Comparison of ENCODE assay signal across 8 cellular contexts in genomic region chr1:113760102-113760804, GRCh38. TPM values are rescaled to one million over a fixed set of nuclear protein-coding genes. Genes with fewer than 3 reads are reported as not detected.
DNase-seq lines count a peak whose midpoint lies in the region; ATAC-seq and TF ChIP-seq lines count a peak whose summit lies in the region.

No MANE protein-coding gene starts in this region.

- H3K36me3 ChIP-seq in left ventricle myocardium inferior (peaks cover 8% of the 10 kb centered on the region), ascending aorta (peaks cover 0 to 4% of the 10 kb centered on the region in 2 donors), lung (ENCODE audit: control insufficient read depth in 2 of 2, insufficient read depth in 2 of 2, low read length in 2 of 2) (peaks cover 0 to under 1% of the 10 kb centered on the region in 2 donors)

- 59 to 70% methylated on average over 20 of the region's 20 CpGs for WGBS in lung, 2 donors

- TF ChIP-seq CTCF in left ventricle myocardium inferior (IDR thresholded peaks at IDR 0.05; ENCODE audit: borderline replicate concordance) (no peak), ascending aorta (IDR thresholded peaks at IDR 0.05) (no peak), lung (IDR thresholded peaks at IDR 0.05; ENCODE audit: control extremely low read depth, extremely low read depth) (no peak)

- intact Hi-C loops in left ventricle myocardium inferior (cut with micrococcal nuclease) (no loop called here), left cardiac atrium (cut with DNase I) (no loop called here), ascending aorta (cut with DNase I) (no loop called here)

- H3K27ac ChIP-seq in left ventricle myocardium inferior (replicated peaks) (peak overlapping the region; percentile 96), ascending aorta (peak overlapping the region; percentile 97 to 99), lung (ENCODE audit: low read depth in 1 of 2, low read length in 1 of 2) (peak overlapping the region; percentile 95 to 98)

- ATAC-seq in left cardiac atrium (no peak), lung (ENCODE audit: insufficient read depth, low FRiP score) (no peak), GM18511 (IDR thresholded peaks at IDR 0.05; ENCODE audit: unreplicated experiment) (no peak)

- DNase-seq in left ventricle myocardium inferior (no peak), left cardiac atrium (no peak), ascending aorta (ENCODE audit: low spot score in 2 of 2) (no peak), lung (ENCODE audit: low spot score) (no peak), hippocampal formation (lab: John Stamatoyannopoulos, UW) (no peak), DMS79 (lab: John Stamatoyannopoulos, UW) (no peak), D341Med (ENCODE audit: low spot score) (no peak)

- peak overlapping the region; percentile 95 for H3K4me3 ChIP-seq in left ventricle myocardium inferior
- peak overlapping the region; percentile 85 to 86 for H3K4me3 ChIP-seq in ascending aorta
- H3K4me3 ChIP-seq in lung, result no peak overlapping the region

- H3K4me1 ChIP-seq in left ventricle myocardium inferior, result peaks cover 38% of the 10 kb centered on the region
- H3K4me1 ChIP-seq in ascending aorta, result peaks cover 0 to 7% of the 10 kb centered on the region in 2 donors
- no peaks in the 10 kb centered on the region for H3K4me1 ChIP-seq in lung (ENCODE audit: control insufficient read depth in 2 of 2, insufficient read depth in 2 of 2, low read length in 2 of 2)

- H3K9me3 ChIP-seq in left ventricle myocardium inferior (replicated peaks) (no peaks in the 10 kb centered on the region), ascending aorta (no peaks in the 10 kb centered on the region), lung (ENCODE audit: control insufficient read depth in 2 of 2, insufficient read depth in 1 of 2, low read length in 1 of 2) (no peaks in the 10 kb centered on the region)

- H3K27me3 ChIP-seq in left ventricle myocardium inferior (ENCODE audit: low read depth) (no peaks in the 10 kb centered on the region), ascending aorta (no peaks in the 10 kb centered on the region), lung (ENCODE audit: control insufficient read depth, insufficient read depth) (no peaks in the 10 kb centered on the region)

RNA-seq across cellular contexts. Expression of gene PHTF1, which starts 1.0 kb away (rescaled TPM):
- 10.7 TPM for total RNA-seq in left ventricle myocardium inferior
- 1 to 10 TPM; 8.3 to 9.2 TPM for total RNA-seq in left cardiac atrium
- total RNA-seq in ascending aorta, result 38.6 TPM
- 10 to 100 TPM; 23.3 to 29.7 TPM for total RNA-seq in lung
- polyA plus RNA-seq in lung, result 10 to 100 TPM in 1 of 2 donors, 1 to 10 TPM in 1; 9.5 to 15.8 TPM

RNA-seq across cellular contexts. Expression of gene RSBN1, which starts 52.0 kb away (rescaled TPM):
- total RNA-seq in left ventricle myocardium inferior, result 7.6 TPM
- 10 to 100 TPM in 1 of 2 donors, 1 to 10 TPM in 1; 8.1 to 12.8 TPM for total RNA-seq in left cardiac atrium
- 22.7 TPM for total RNA-seq in ascending aorta
- total RNA-seq in lung, result 10 to 100 TPM; 18.2 to 39.0 TPM
- polyA plus RNA-seq in lung, result 1 to 10 TPM; 4.4 to 6.8 TPM
